12 cellular contexts compared by ENCODE assay signal in the genomic region with DNA sequence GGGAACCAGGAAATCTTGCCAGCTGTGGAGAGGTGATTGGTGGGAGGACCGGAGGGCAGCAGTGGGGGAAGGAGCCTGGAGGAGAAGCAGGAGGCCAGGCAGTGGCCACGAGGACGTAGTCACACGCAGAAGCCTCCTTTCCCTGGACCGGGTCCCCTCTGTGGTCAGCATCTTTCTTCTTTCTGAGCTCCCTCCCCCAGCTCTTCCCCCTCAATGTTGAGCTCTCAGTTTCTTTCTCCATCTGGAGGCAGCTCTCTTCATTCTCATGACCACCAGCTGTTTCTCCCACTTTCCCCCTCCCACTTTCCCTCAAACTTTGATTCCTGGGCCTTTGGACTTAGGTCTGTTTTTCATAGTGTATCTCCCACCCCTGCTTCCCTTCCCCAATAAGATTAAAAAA. TPM values are rescaled to one million over a fixed set of nuclear protein-coding genes. Genes with fewer than 3 reads are reported as not detected.
DNase-seq lines count a peak whose midpoint lies in the region; ATAC-seq and TF ChIP-seq lines count a peak whose summit lies in the region.
"Had no signal": no experiment of that assay in that cellular context is flagged by ENCODE, and none has a peak within 500 bp of the region (broad histone marks: within the 10 kb centered on the region; RNA-seq: fewer than 3 reads in every experiment).

No MANE protein-coding gene starts in this region.

- no peak overlapping the region for H2BK12ac ChIP-seq in H9 (ENCODE audit: insufficient read length, low read depth, low read length)

- H3K9me3 ChIP-seq in H9 (ENCODE audit: control insufficient read depth, low read depth, low read length) (no peaks in the 10 kb centered on the region), left lung (no peaks in the 10 kb centered on the region)

- no peak overlapping the region for H3K18ac ChIP-seq in H9 (ENCODE audit: insufficient read length, low read depth, low read length)

- H3K4me1 Mint-ChIP-seq in H9 (peaks cover 86 to 93% of the 10 kb centered on the region in 2 experiments), brain (peaks cover 100% of the 10 kb centered on the region)

- no peaks in the 10 kb centered on the region for H3K27me3 Mint-ChIP-seq in H9 (ENCODE audit: low read depth)
- H3K27me3 Mint-ChIP-seq in brain: peaks cover 4% of the 10 kb centered on the region

- intact Hi-C loops in left lung (cut with DNase I): no loop called here

- no peak overlapping the region for H3T11ph ChIP-seq in H9 (ENCODE audit: low read length)

- H2BK120ac ChIP-seq in H9 (ENCODE audit: low read depth, low read length, poor library complexity, severe bottlenecking): no peak overlapping the region

- H3K56ac ChIP-seq in H9 (ENCODE audit: insufficient read length, low read depth, low read length): no peak overlapping the region

- H4K5ac ChIP-seq in H9 (ENCODE audit: insufficient read length, low read depth, low read length): no peak overlapping the region

- H3K4me2 ChIP-seq in H9 (ENCODE audit: insufficient read depth, insufficient read length, low read length): no peak overlapping the region

- H3K79me2 ChIP-seq in H9 (ENCODE audit: insufficient read depth, low read length): peaks cover 11% of the 10 kb centered on the region; the same call in 1 of the 2 replicates

- no peak overlapping the region for H2BK5ac ChIP-seq in H9 (ENCODE audit: insufficient read length, low read length)

- ATAC-seq in left lung: peak; percentile 28
- no peak for ATAC-seq in HG02973 (IDR thresholded peaks at IDR 0.05; ENCODE audit: unreplicated experiment)

- no peak overlapping the region for H3K23ac ChIP-seq in H9 (ENCODE audit: insufficient read length, low read depth, low read length)

- no CpG with 5 or more reads among the region's 5 CpGs for WGBS in H9 (ENCODE audit: extremely low coverage, insufficient read length, low lambda C conversion rate)

- H3K9me3 Mint-ChIP-seq in H9 (no peaks in the 10 kb centered on the region; a peak in 2 of 5 replicates), brain (no peaks in the 10 kb centered on the region)
- H3K9me3 Mint-ChIP-seq: activated T-helper 2 cell treated with anti-CD3 and anti-CD28 coated beads, Interferon-gamma antibody, Interleukin-2, Interleukin-4, amounts not matched to agents 10 μg/mL and 5 μg/mL and 100 μg/mL, durations not matched to agents 14 hours and 24 hours and 36 hours had no signal

- H2AFZ ChIP-seq in H9 (ENCODE audit: low read length): no peak overlapping the region

- H3K79me1 ChIP-seq in H9 (ENCODE audit: insufficient read depth, low read depth, low read length, poor library complexity, severe bottlenecking): no peaks in the 10 kb centered on the region

- H4K8ac ChIP-seq in H9 (replicated peaks; ENCODE audit: insufficient read length, low read depth, low read length): no peak overlapping the region

- no peak overlapping the region; the same call in 1 of the 2 replicates for H3K4ac ChIP-seq in H9 (ENCODE audit: low read depth, low read length)

- H2BK20ac ChIP-seq in H9 (ENCODE audit: low read depth, low read length, poor library complexity, severe bottlenecking): no peak overlapping the region

- peak overlapping the region; percentile 31 to 93 (median 36); a peak in 6 of 7 replicates for H3K27ac Mint-ChIP-seq in H9
- peak overlapping the region in 4 of 5 experiments; percentile 80 to 96 (median 94) for H3K27ac Mint-ChIP-seq in brain
- H3K27ac Mint-ChIP-seq: activated T-helper 2 cell treated with anti-CD3 and anti-CD28 coated beads, Interferon-gamma antibody, Interleukin-2, Interleukin-4, amounts not matched to agents 10 μg/mL and 5 μg/mL and 100 μg/mL, durations not matched to agents 14 hours and 24 hours and 36 hours had no signal

- no peaks in the 10 kb centered on the region for H3K27me3 ChIP-seq in H9 (ENCODE audit: insufficient read depth, low read length)
- H3K27me3 ChIP-seq in left lung: no peaks in the 10 kb centered on the region

- H3K4me1 ChIP-seq in H9 (ENCODE audit: insufficient read depth, low read length) (peaks cover 42% of the 10 kb centered on the region; the same call in 1 of the 2 replicates), left lung (peaks cover 27 to 36% of the 10 kb centered on the region in 2 donors)

- DNase-seq in H9 (no peak), left lung (no peak), NCI-H2029 (lab: John Stamatoyannopoulos, UW) (no peak), HUDEP-2 (lab: John Stamatoyannopoulos, UW; ENCODE audit: unreplicated experiment in 76 of 76) (no peak), T-helper 2 cell (no peak)
- DNase-seq: GOT3; NCI-H1436 treated with DMSO at 0.1 percent for 48 hours; stimulated activated CD4-positive, alpha-beta T cell treated with anti-CD3 and anti-CD28 coated beads, Interleukin-15, amount 100 ng/mL, for 24 hours had no signal

- no peak overlapping the region for H2BK15ac ChIP-seq in H9 (ENCODE audit: low read depth, low read length)

- no peaks in the 10 kb centered on the region for H3K36me3 ChIP-seq in left lung

- TF ChIP-seq CTCF in H9 (conservative IDR thresholded peaks at IDR 0.05) (no peak), brain (conservative IDR thresholded peaks at IDR 0.05) (no peak), left lung (IDR thresholded peaks at IDR 0.05) (no peak)

- H3K4me3 Mint-ChIP-seq in H9 (no peak overlapping the region), brain (peak overlapping the region in 3 of 5 experiments; percentile 37 to 71 (median 68))

- no peak overlapping the region for H3K14ac ChIP-seq in H9 (ENCODE audit: insufficient read depth, low read length)

- H3K27ac ChIP-seq in H9 (ENCODE audit: insufficient read length, low read depth, low read length) (no peak overlapping the region), left lung (peak overlapping the region; percentile 77 to 94), skin epidermis (peak overlapping the region in 20 of 21 experiments; percentile 1 to 90 (median 80))

- H4K20me1 ChIP-seq in H9 (ENCODE audit: control insufficient read depth, insufficient read depth, insufficient read length): no peaks in the 10 kb centered on the region

- no peaks in the 10 kb centered on the region; a peak in 1 of 7 replicates for H3K36me3 Mint-ChIP-seq in H9 (ENCODE audit: insufficient read depth in 1 of 3, low read depth in 3 of 3)
- no peaks in the 10 kb centered on the region for H3K36me3 Mint-ChIP-seq in brain

- H3K23me2 ChIP-seq in H9 (ENCODE audit: insufficient read length, low read depth, low read length, poor library complexity, severe bottlenecking): no peaks in the 10 kb centered on the region

- no peak overlapping the region for H2AK5ac ChIP-seq in H9 (ENCODE audit: insufficient read length, low read length)

- no peak overlapping the region for H4K91ac ChIP-seq in H9 (ENCODE audit: insufficient read length, low read depth, low read length)

- H3K9ac ChIP-seq in H9 (ENCODE audit: extremely low read depth, insufficient read length, low read length): no peak overlapping the region

- H3K4me3 ChIP-seq in left lung: no peak overlapping the region
- H3K4me3 ChIP-seq in skin epidermis: no peak overlapping the region

RNA-seq across cellular contexts. Expression of a gene that starts 18.3 kb away (rescaled TPM):
- total RNA-seq in H9 (2021): 29.9 and 30.5 TPM in 2 replicates
- 4.0 TPM for polyA plus RNA-seq in brain (ENCODE audit: insufficient read depth, low read depth, low replicate concordance)
- total RNA-seq in left lung: 10 to 100 TPM; 54.2 to 56.7 TPM
- total RNA-seq: activated T-helper 2 cell treated with anti-CD3 and anti-CD28 coated beads, Interferon-gamma antibody, Interleukin-2, Interleukin-4, amounts not matched to agents 10 μg/mL and 5 μg/mL and 100 μg/mL, durations not matched to agents 14 hours and 24 hours and 36 hours had no signal

Comparison
In these comparisons a context has a peak if more than half of its experiments do, and no peak if none do; other contexts are left out.
1. H3K4me3 Mint-ChIP-seq: peak in brain (3 of 5); none in H9 (0 of 2).